In genomic region chr2:241268716-241269445, GRCh38 we compare ENCODE assay signal across 1 cellular context.
TF ChIP-seq lines count a peak whose summit lies in the region.

No MANE protein-coding gene starts in this region.

TF ChIP-seq in GM12878, 131 proteins besides CTCF, POLR2A, EP300 and RAD21:
- TF ChIP-seq ZNF687 (IDR thresholded peaks at IDR 0.05): no peak
- TF ChIP-seq POLR2AphosphoS5 (IDR thresholded peaks at IDR 0.05; ENCODE audit: low read length): peak; percentile 8; the same call in 1 of the 2 replicates
